ENCODE assay signal across 33 cellular contexts in the genomic region with DNA sequence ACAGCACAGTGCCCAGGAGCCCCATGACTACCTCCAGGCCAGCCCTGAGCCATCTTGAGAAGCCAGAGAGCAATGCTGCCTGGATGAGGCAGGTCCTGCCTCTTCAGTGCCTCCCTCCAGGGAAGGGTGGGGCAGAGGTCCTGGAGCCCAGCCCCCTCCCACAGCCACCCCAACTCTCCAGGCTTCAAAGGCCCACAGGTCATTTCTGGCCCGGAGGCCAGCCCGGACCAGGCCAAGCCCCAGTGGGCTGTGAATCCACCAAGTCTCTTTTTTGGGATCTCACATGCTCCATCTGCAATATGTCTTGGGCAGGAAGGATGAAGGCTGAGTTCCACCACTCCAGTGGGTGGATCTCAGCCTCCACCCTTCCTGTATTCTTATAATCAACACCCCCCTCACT. TPM values are rescaled to one million over a fixed set of nuclear protein-coding genes. Genes with fewer than 3 reads are reported as not detected.
"Had no signal": no experiment of that assay in that cellular context is flagged by ENCODE, and none has a peak within 500 bp of the region (broad histone marks: within the 10 kb centered on the region; RNA-seq: fewer than 3 reads in every experiment).

No MANE protein-coding gene starts in this region.

- H3K4me3 ChIP-seq: adrenal gland, body of pancreas, colonic mucosa, gastrocnemius medialis, pancreas, prostate gland, smooth muscle cell, upper lobe of right lung had no signal

- H3K27ac Mint-ChIP-seq: activated CD4-positive, alpha-beta T cell treated with anti-CD3 and anti-CD28 coated beads for 36 hours; activated naive CD4-positive, alpha-beta T cell treated with anti-CD3 and anti-CD28 coated beads for 36 hours; activated naive CD8-positive, alpha-beta T cell treated with anti-CD3 and anti-CD28 coated beads for 36 hours; activated T-helper 1 cell treated with anti-CD3 and anti-CD28 coated beads, Interleukin-12 subunit alpha, Interleukin-12 subunit beta, Interleukin-2, Interleukin-4 antibody, amounts not matched to agents 30 ng/mL and 10 ng/mL and 1 ng/mL, durations not matched to agents 14 hours and 24 hours and 36 hours; immature natural killer cell; natural killer cell; stimulated activated memory B cell treated with anti-CD40 and anti-IgM and Interleukin-4, amounts not matched to agents 10 μg/mL and 1 μg/mL and 100 μg/mL, for 72 hours; stimulated activated naive CD8-positive, alpha-beta T cell treated with anti-CD3 and anti-CD28 coated beads, Interleukin-15, amount 100 ng/mL, for 72 hours; T-helper 2 cell treated with Interferon-gamma antibody and Interleukin-4, amounts not matched to agents 5 μg/mL and 100 μg/mL, for 36 hours had no signal

- H3K36me3 ChIP-seq: adrenal gland, colonic mucosa, gastrocnemius medialis, pancreas, prostate gland, upper lobe of right lung had no signal

- H3K4me3 Mint-ChIP-seq: activated CD4-positive, alpha-beta T cell treated with anti-CD3 and anti-CD28 coated beads for 36 hours; activated naive CD4-positive, alpha-beta T cell treated with anti-CD3 and anti-CD28 coated beads for 36 hours; activated naive CD8-positive, alpha-beta T cell treated with anti-CD3 and anti-CD28 coated beads for 36 hours; activated T-helper 1 cell treated with anti-CD3 and anti-CD28 coated beads, Interleukin-12 subunit alpha, Interleukin-12 subunit beta, Interleukin-2, Interleukin-4 antibody, amounts not matched to agents 30 ng/mL and 10 ng/mL and 1 ng/mL, durations not matched to agents 14 hours and 24 hours and 36 hours; immature natural killer cell; natural killer cell; stimulated activated memory B cell treated with anti-CD40 and anti-IgM and Interleukin-4, amounts not matched to agents 10 μg/mL and 1 μg/mL and 100 μg/mL, for 72 hours; stimulated activated naive CD8-positive, alpha-beta T cell treated with anti-CD3 and anti-CD28 coated beads, Interleukin-15, amount 100 ng/mL, for 72 hours; T-helper 2 cell treated with Interferon-gamma antibody and Interleukin-4, amounts not matched to agents 5 μg/mL and 100 μg/mL, for 36 hours had no signal

- H3K9me3 ChIP-seq: adrenal gland, body of pancreas, colonic mucosa, gastrocnemius medialis, pancreas, prostate gland, upper lobe of right lung had no signal

- H3K4me2 ChIP-seq: smooth muscle cell had no signal

- H3K36me3 Mint-ChIP-seq: activated naive CD8-positive, alpha-beta T cell treated with anti-CD3 and anti-CD28 coated beads for 36 hours; immature natural killer cell; natural killer cell; stimulated activated memory B cell treated with anti-CD40 and anti-IgM and Interleukin-4, amounts not matched to agents 10 μg/mL and 1 μg/mL and 100 μg/mL, for 72 hours had no signal

- H3K9me3 Mint-ChIP-seq: activated naive CD4-positive, alpha-beta T cell treated with anti-CD3 and anti-CD28 coated beads for 36 hours; activated naive CD8-positive, alpha-beta T cell treated with anti-CD3 and anti-CD28 coated beads for 36 hours; activated T-helper 1 cell treated with anti-CD3 and anti-CD28 coated beads, Interleukin-12 subunit alpha, Interleukin-12 subunit beta, Interleukin-2, Interleukin-4 antibody, amounts not matched to agents 30 ng/mL and 10 ng/mL and 1 ng/mL, durations not matched to agents 14 hours and 24 hours and 36 hours; immature natural killer cell; natural killer cell; stimulated activated memory B cell treated with anti-CD40 and anti-IgM and Interleukin-4, amounts not matched to agents 10 μg/mL and 1 μg/mL and 100 μg/mL, for 72 hours; stimulated activated naive CD8-positive, alpha-beta T cell treated with anti-CD3 and anti-CD28 coated beads, Interleukin-15, amount 100 ng/mL, for 72 hours; T-helper 2 cell treated with Interferon-gamma antibody and Interleukin-4, amounts not matched to agents 5 μg/mL and 100 μg/mL, for 36 hours had no signal

- H3K27ac ChIP-seq: body of pancreas, colonic mucosa, gastrocnemius medialis, pancreas, prostate gland, upper lobe of right lung had no signal

- H3K27me3 ChIP-seq: adrenal gland, body of pancreas, colonic mucosa, gastrocnemius medialis, pancreas, upper lobe of right lung had no signal

- ATAC-seq: activated CD4-positive, alpha-beta T cell treated with anti-CD3 and anti-CD28 coated beads for 36 hours; body of pancreas; gastrocnemius medialis; left colon; natural killer cell; pancreas; stimulated activated memory B cell treated with anti-CD40 and anti-IgM and Interleukin-4, amounts not matched to agents 10 μg/mL and 1 μg/mL and 100 μg/mL, for 72 hours; stimulated activated naive CD8-positive, alpha-beta T cell treated with anti-CD3 and anti-CD28 coated beads, Interleukin-15, amount 100 ng/mL, for 72 hours; upper lobe of right lung had no signal

- DNase-seq: activated CD4-positive, alpha-beta T cell treated with anti-CD3 and anti-CD28 coated beads for 36 hours; activated CD4-positive, CD25-positive, alpha-beta regulatory T cell; activated effector memory CD4-positive, alpha-beta T cell treated with anti-CD3 and anti-CD28 coated beads, Interleukin-2, amount 50 U/mL, for 16 hours; activated naive CD4-positive, alpha-beta T cell treated with anti-CD3 and anti-CD28 coated beads for 36 hours; activated naive CD8-positive, alpha-beta T cell treated with anti-CD3 and anti-CD28 coated beads for 36 hours; adrenal gland; aorta; body of pancreas; cerebellar nuclear complex; colonic mucosa; effector CD8-positive, alpha-beta T cell; gastrocnemius medialis; glutamatergic neuron; hippocampal formation; immature natural killer cell; kidney; left colon; natural killer cell; retina; stimulated activated CD4-positive, alpha-beta T cell treated with anti-CD3 and anti-CD28 coated beads, Interleukin-1b, Interleukin-23, amount 100 ng/mL, for 48 hours; stimulated activated CD4-positive, alpha-beta T cell treated with anti-CD3 and anti-CD28 coated beads, Interleukin-4, amount 100 ng/mL, for 4 hours; stimulated activated CD8-positive, alpha-beta memory T cell treated with anti-CD3 and anti-CD28 coated beads, Interleukin-4, amount 100 ng/mL, for 48 hours; stimulated activated naive CD8-positive, alpha-beta T cell treated with anti-CD3 and anti-CD28 coated beads, Interleukin-15, amount 100 ng/mL, for 72 hours; substantia nigra; T-helper 1 cell; upper lobe of right lung had no signal

- H3K4me1 Mint-ChIP-seq: activated CD4-positive, alpha-beta T cell treated with anti-CD3 and anti-CD28 coated beads for 36 hours; activated naive CD8-positive, alpha-beta T cell treated with anti-CD3 and anti-CD28 coated beads for 36 hours; immature natural killer cell; natural killer cell; stimulated activated memory B cell treated with anti-CD40 and anti-IgM and Interleukin-4, amounts not matched to agents 10 μg/mL and 1 μg/mL and 100 μg/mL, for 72 hours; stimulated activated naive CD8-positive, alpha-beta T cell treated with anti-CD3 and anti-CD28 coated beads, Interleukin-15, amount 100 ng/mL, for 72 hours had no signal

- H3K4me1 ChIP-seq: gastrocnemius medialis had no signal

RNA-seq across cellular contexts. Expression of a gene that starts 36.7 kb away (rescaled TPM):
- total RNA-seq: mononuclear cell had no signal
- polyA plus RNA-seq: immature natural killer cell had no signal
